8 cellular contexts compared by ENCODE assay signal in genomic region chr15:67063689-67064606, GRCh38. TPM values are rescaled to one million over a fixed set of nuclear protein-coding genes. Genes with fewer than 3 reads are reported as not detected.
A peak's percentile ranks its signal among the peaks of the same experiment; 100 is the strongest.
DNase-seq lines count a peak whose midpoint lies in the region; ATAC-seq, FAIRE-seq and TF ChIP-seq lines count a peak whose summit lies in the region.

No MANE protein-coding gene starts in this region.

- DNase-seq in HK-2 (ENCODE audit: unreplicated experiment), result peak; percentile 57
- DNase-seq in SK-N-DZ (ENCODE audit: low spot score), result peak; percentile 48
- DNase-seq in fibroblast of villous mesenchyme (ENCODE audit: low read depth), result peak; percentile 73
- DNase-seq in putamen (ENCODE audit: low spot score), result peak; percentile 56
- DNase-seq in D721Med (ENCODE audit: insufficient read length, low spot score), result no peak
- DNase-seq in SKM-1 treated with dmso at 0.1 percent for 144 hours (lab: John Stamatoyannopoulos, UW; ENCODE audit: unreplicated experiment), result no peak
- no peak for DNase-seq in GM13976 (ENCODE audit: low spot score)

- TF ChIP-seq CTCF in fibroblast of villous mesenchyme (IDR thresholded peaks at IDR 0.05; ENCODE audit: insufficient read depth, low read depth, low read length) (no peak), D721Med (IDR thresholded peaks at IDR 0.05; ENCODE audit: insufficient read depth, missing control alignments) (no peak), GM13976 (IDR thresholded peaks at IDR 0.05; ENCODE audit: borderline replicate concordance, control extremely low read depth, extremely low read depth, insufficient read depth, missing control alignments) (no peak)

- no peak for ATAC-seq in GM21367 (IDR thresholded peaks at IDR 0.05; ENCODE audit: unreplicated experiment)

- in situ Hi-C loops in GM13976 (cut with MboI; ENCODE audit: low sequenced_read_pairs, unreplicated experiment), result no loop called here

- peak overlapping the region; percentile 98 for H3K4me3 ChIP-seq in fibroblast of villous mesenchyme (ENCODE audit: low read depth, low read length)

- FAIRE-seq in D721Med (lab: Jason Lieb, UNC), result no peak

RNA-seq across cellular contexts. Expression of gene SMAD3, which starts 1.5 kb away (rescaled TPM):
- polyA plus RNA-seq in SK-N-DZ (2014; cell fraction: cytosol; rRNA removed), result 9.6 and 9.9 TPM in 2 replicates
- polyA plus RNA-seq in SK-N-DZ (2014; cell fraction: nucleus; rRNA removed), result 9.2 and 14.6 TPM in 2 replicates
- 30.3 and 67.8 TPM in 2 replicates for total RNA-seq in fibroblast of villous mesenchyme

Comparison
In these comparisons a context has a peak if more than half of its experiments do, and no peak if none do; other contexts are left out.
1. DNase-seq: peak in HK-2 (single experiment), SK-N-DZ (single experiment), fibroblast of villous mesenchyme (single experiment) and putamen (single experiment); none in D721Med (single experiment), SKM-1 treated with dmso at 0.1 percent for 144 hours (single experiment) and GM13976 (single experiment).